Comparison of ENCODE assay signal across 1 cellular context in genomic region chr6:31185695-31186051, GRCh38.
TF ChIP-seq lines count a peak whose summit lies in the region.

No MANE protein-coding gene starts in this region.

TF ChIP-seq in GM12878, 131 proteins besides CTCF, POLR2A, EP300 and RAD21:
- TF ChIP-seq JUNB (IDR thresholded peaks at IDR 0.05): peak; percentile 29; the same call in 1 of the 2 replicates
- peak; percentile 31; the same call in 1 of the 2 replicates for TF ChIP-seq RUNX3 (IDR thresholded peaks at IDR 0.05; ENCODE audit: low read length)
- 0 out of 2 replicates have a peak, but pooled peaks have one; percentile 25 for TF ChIP-seq IRF4 (IDR thresholded peaks at IDR 0.05; ENCODE audit: low read depth, low read length)
- TF ChIP-seq MLLT1 (IDR thresholded peaks at IDR 0.05): peak; percentile 68; the same call in 1 of the 2 replicates
- TF ChIP-seq NBN (IDR thresholded peaks at IDR 0.05): 0 out of 2 replicates have a peak, but pooled peaks have one; percentile 26
- peak in 1 of 2 experiments; percentile 28; a peak in 1 of 4 replicates for TF ChIP-seq BHLHE40 (IDR thresholded peaks at IDR 0.05; ENCODE audit: borderline replicate concordance in 1 of 2, low read depth in 2 of 2, low read length in 1 of 2)
